In genomic region chr14:65102441-65103149, GRCh38 we compare ENCODE assay signal across 8 cellular contexts. TPM values are rescaled to one million over a fixed set of nuclear protein-coding genes. Genes with fewer than 3 reads are reported as not detected.
DNase-seq lines count a peak whose midpoint lies in the region; ATAC-seq and TF ChIP-seq lines count a peak whose summit lies in the region.

MAX (minus strand) TSS chr14:65102517; CDS start chr14:65102339, 178 bp downstream.

- peak within 1 kb of the TSS; percentile 91 for H3K4me3 Mint-ChIP-seq in nephron progenitor cell
- peak within 1 kb of the TSS; percentile 84 to 89 for H3K4me3 Mint-ChIP-seq in stimulated activated naive CD8-positive, alpha-beta T cell treated with anti-CD3 and anti-CD28 coated beads, Interleukin-15, amount 100 ng/mL, for 72 hours

- peaks cover 13% of the 10 kb centered on the region for H3K4me1 Mint-ChIP-seq in nephron progenitor cell
- H3K4me1 Mint-ChIP-seq in stimulated activated naive CD8-positive, alpha-beta T cell treated with anti-CD3 and anti-CD28 coated beads, Interleukin-15, amount 100 ng/mL, for 72 hours, result peaks cover 42% of the 10 kb centered on the region

- H3K27ac Mint-ChIP-seq in nephron progenitor cell, result peak within 1 kb of the TSS; percentile 67
- peak within 1 kb of the TSS; percentile 95 to 99 for H3K27ac Mint-ChIP-seq in stimulated activated naive CD8-positive, alpha-beta T cell treated with anti-CD3 and anti-CD28 coated beads, Interleukin-15, amount 100 ng/mL, for 72 hours

- H3K36me3 ChIP-seq in H7 (replicated peaks; ENCODE audit: control insufficient read depth, insufficient read depth, low read length), result peaks cover 1% of the 10 kb centered on the region
- peaks cover 13% of the 10 kb centered on the region for H3K36me3 ChIP-seq in MG63

- peaks cover 5% of the 10 kb centered on the region for H3K36me3 Mint-ChIP-seq in nephron progenitor cell (ENCODE audit: low read depth)

- peaks cover 2% of the 10 kb centered on the region; the same call in 1 of the 2 replicates for H3K27me3 ChIP-seq in H7 (ENCODE audit: control insufficient read depth, insufficient read depth, low read length)
- no peaks in the 10 kb centered on the region for H3K27me3 ChIP-seq in MG63

- H3K4me3 ChIP-seq in H7 (ENCODE audit: insufficient read depth, low read depth, low read length) (peak within 1 kb of the TSS; percentile 88), MG63 (peak within 1 kb of the TSS; percentile 79)

- no peaks in the 10 kb centered on the region for H3K9me3 Mint-ChIP-seq in nephron progenitor cell
- no peaks in the 10 kb centered on the region for H3K9me3 Mint-ChIP-seq in stimulated activated naive CD8-positive, alpha-beta T cell treated with anti-CD3 and anti-CD28 coated beads, Interleukin-15, amount 100 ng/mL, for 72 hours

- DNase-seq in ELF-1 (ENCODE audit: low read depth, low spot score), result peak; percentile 98
- DNase-seq in H7, result peak; percentile 99
- DNase-seq in MG63, result peak; percentile 96
- peak; percentile 97 for DNase-seq in SHP77 treated with DMSO at 0.1 percent for 48 hours (lab: John Stamatoyannopoulos, UW)
- peak; percentile 98 for DNase-seq in activated gamma-delta T cell (lab: John Stamatoyannopoulos, UW)
- peak; percentile 98 for DNase-seq in fibroblast of the conjunctiva (ENCODE audit: low read depth)
- DNase-seq in nephron progenitor cell, result peak; percentile 94
- DNase-seq in stimulated activated naive CD8-positive, alpha-beta T cell treated with anti-CD3 and anti-CD28 coated beads, Interleukin-15, amount 100 ng/mL, for 72 hours, result peak; percentile 97 to 99

- H3K9me3 ChIP-seq in MG63, result no peaks in the 10 kb centered on the region

- peak; percentile 97 for ATAC-seq in stimulated activated naive CD8-positive, alpha-beta T cell treated with anti-CD3 and anti-CD28 coated beads, Interleukin-15, amount 100 ng/mL, for 72 hours

- no peak for TF ChIP-seq CTCF in nephron progenitor cell (IDR thresholded peaks at IDR 0.05)

- peaks cover 34% of the 10 kb centered on the region for H3K27me3 Mint-ChIP-seq in nephron progenitor cell (ENCODE audit: low read depth, poor library complexity)
- peaks cover 7% of the 10 kb centered on the region for H3K27me3 Mint-ChIP-seq in stimulated activated naive CD8-positive, alpha-beta T cell treated with anti-CD3 and anti-CD28 coated beads, Interleukin-15, amount 100 ng/mL, for 72 hours

RNA-seq across cellular contexts. Expression of gene MAX, which starts in this region (rescaled TPM):
- 20.3 and 21.6 TPM in 2 replicates for total RNA-seq in H7 (2014; rRNA removed; shearing (Covaris generic))
- 26.6 and 30.8 TPM in 2 replicates for total RNA-seq in MG63 (2014; rRNA removed; shearing (Covaris generic); ENCODE audit: low replicate concordance)

Comparison
In these comparisons a context has a peak if more than half of its experiments do, and no peak if none do; other contexts are left out.
1. Peak in every context shown above with its lines: DNase-seq, ATAC-seq and H3K4me3 ChIP-seq.